In genomic region chr21:32727728-32728454, GRCh38 we compare ENCODE assay signal across 1 cellular context.
A peak's percentile ranks its signal among the peaks of the same experiment; 100 is the strongest.
TF ChIP-seq lines count a peak whose summit lies in the region.

TSS of gene SYNJ1 (minus strand) at chr21:32728013. CDS start at chr21:32726895, 1,118 bp downstream.

TF ChIP-seq in HepG2, 621 proteins besides CTCF, POLR2A, EP300 and RAD21 (continued from another document and continues in another):
- TF ChIP-seq USF2 (IDR thresholded peaks at IDR 0.05; ENCODE audit: low read depth, low read length) (no peak), USF2 (CRISPR knock-in tag; IDR thresholded peaks at IDR 0.05; ENCODE audit: borderline replicate concordance) (no peak), PAWR (CRISPR knock-in tag; IDR thresholded peaks at IDR 0.05; ENCODE audit: borderline replicate concordance) (no peak), ZBTB38 (CRISPR knock-in tag; IDR thresholded peaks at IDR 0.05) (no peak), ZNF253 (CRISPR knock-in tag; IDR thresholded peaks at IDR 0.05; ENCODE audit: borderline replicate concordance) (no peak), RARG (CRISPR knock-in tag; IDR thresholded peaks at IDR 0.05; ENCODE audit: low read depth) (no peak), FOXA1 (IDR thresholded peaks at IDR 0.05) (no peak), FOXA1 (CRISPR knock-in tag; IDR thresholded peaks at IDR 0.05) (no peak), SMAD3 (CRISPR knock-in tag; IDR thresholded peaks at IDR 0.05) (0 out of 2 replicates have a peak, but pooled peaks have one; percentile 70), TRAFD1 (CRISPR knock-in tag; IDR thresholded peaks at IDR 0.05; ENCODE audit: borderline replicate concordance) (0 out of 2 replicates have a peak, but pooled peaks have one; percentile 80), ZNF124 (CRISPR knock-in tag; IDR thresholded peaks at IDR 0.05) (peak; percentile 73; the same call in 1 of the 2 replicates), PAX8 (CRISPR knock-in tag; IDR thresholded peaks at IDR 0.05; ENCODE audit: borderline replicate concordance) (no peak; the same call in 1 of the 2 replicates), AKAP8 (CRISPR knock-in tag; IDR thresholded peaks at IDR 0.05) (peak; percentile 23; the same call in 1 of the 2 replicates), KAT2B (IDR thresholded peaks at IDR 0.05; ENCODE audit: borderline replicate concordance, low read depth, low read length) (no peak), ZNF367 (CRISPR knock-in tag; IDR thresholded peaks at IDR 0.05; ENCODE audit: borderline replicate concordance) (no peak), PBX3 (CRISPR knock-in tag; IDR thresholded peaks at IDR 0.05; ENCODE audit: borderline replicate concordance) (no peak), ZNF362 (CRISPR knock-in tag; IDR thresholded peaks at IDR 0.05; ENCODE audit: borderline replicate concordance) (no peak), MIXL1 (CRISPR knock-in tag; IDR thresholded peaks at IDR 0.05) (no peak), AHR (CRISPR knock-in tag; IDR thresholded peaks at IDR 0.05) (no peak; the same call in 1 of the 2 replicates), KDM2A (CRISPR knock-in tag; IDR thresholded peaks at IDR 0.05; ENCODE audit: borderline replicate concordance, low read depth) (peak; percentile 89; the same call in 1 of the 2 replicates), RAD51 (IDR thresholded peaks at IDR 0.05; ENCODE audit: borderline replicate concordance) (no peak), KDM1A (CRISPR knock-in tag; IDR thresholded peaks at IDR 0.05) (no peak), IKZF1 (IDR thresholded peaks at IDR 0.05) (no peak), SP4 (CRISPR knock-in tag; IDR thresholded peaks at IDR 0.05) (peak; percentile 98), ZFYVE20 (CRISPR knock-in tag; IDR thresholded peaks at IDR 0.05; ENCODE audit: borderline replicate concordance, low read depth) (no peak), ZNF652 (CRISPR knock-in tag; IDR thresholded peaks at IDR 0.05; ENCODE audit: borderline replicate concordance, low read depth) (no peak), POLR2AphosphoS2 (IDR thresholded peaks at IDR 0.05; ENCODE audit: low read depth, low read length) (no peak), ZFP36L2 (CRISPR knock-in tag; IDR thresholded peaks at IDR 0.05) (no peak), HNRNPL (IDR thresholded peaks at IDR 0.05; ENCODE audit: low read depth, low read length) (0 out of 2 replicates have a peak, but pooled peaks have one; percentile 18), ZNF44 (CRISPR knock-in tag; IDR thresholded peaks at IDR 0.05) (peak; percentile 77; the same call in 1 of the 2 replicates), ARID5B (CRISPR knock-in tag; IDR thresholded peaks at IDR 0.05) (peak; percentile 40; the same call in 1 of the 2 replicates), ONECUT2 (CRISPR knock-in tag; IDR thresholded peaks at IDR 0.05) (no peak), ZNF839 (CRISPR knock-in tag; IDR thresholded peaks at IDR 0.05; ENCODE audit: borderline replicate concordance) (no peak; the same call in 1 of the 2 replicates), ZNF432 (CRISPR knock-in tag; IDR thresholded peaks at IDR 0.05; ENCODE audit: borderline replicate concordance) (no peak), AGO2 (optimal IDR thresholded peaks at IDR 0.05; ENCODE audit: low read depth, low read length) (peak; percentile 57), TRIM22 (IDR thresholded peaks at IDR 0.05) (no peak), TEF (CRISPR knock-in tag; IDR thresholded peaks at IDR 0.05) (no peak; the same call in 1 of the 2 replicates), ZSCAN21 (CRISPR knock-in tag; IDR thresholded peaks at IDR 0.05; ENCODE audit: borderline replicate concordance) (peak; percentile 47; the same call in 1 of the 2 replicates), DR1 (CRISPR knock-in tag; IDR thresholded peaks at IDR 0.05) (peak; percentile 86), ZNF574 (CRISPR knock-in tag; IDR thresholded peaks at IDR 0.05) (peak; percentile 93), RBFOX2 (IDR thresholded peaks at IDR 0.05; ENCODE audit: low read depth, low read length) (peak; percentile 88), ZNF816 (CRISPR knock-in tag; IDR thresholded peaks at IDR 0.05; ENCODE audit: borderline replicate concordance) (peak; percentile 96), ZNF740 (CRISPR knock-in tag; IDR thresholded peaks at IDR 0.05) (no peak), ZHX1 (CRISPR knock-in tag; IDR thresholded peaks at IDR 0.05; ENCODE audit: low read depth) (peak; percentile 51; the same call in 1 of the 2 replicates), XRCC5 (optimal IDR thresholded peaks at IDR 0.05; ENCODE audit: low read length) (peak; percentile 72), ZNF589 (CRISPR knock-in tag; conservative IDR thresholded peaks at IDR 0.05) (no peak), ARHGAP35 (CRISPR knock-in tag; IDR thresholded peaks at IDR 0.05; ENCODE audit: borderline replicate concordance) (peak; percentile 59; the same call in 1 of the 2 replicates)
